ENCODE assay signal across 21 cellular contexts in the genomic region with DNA sequence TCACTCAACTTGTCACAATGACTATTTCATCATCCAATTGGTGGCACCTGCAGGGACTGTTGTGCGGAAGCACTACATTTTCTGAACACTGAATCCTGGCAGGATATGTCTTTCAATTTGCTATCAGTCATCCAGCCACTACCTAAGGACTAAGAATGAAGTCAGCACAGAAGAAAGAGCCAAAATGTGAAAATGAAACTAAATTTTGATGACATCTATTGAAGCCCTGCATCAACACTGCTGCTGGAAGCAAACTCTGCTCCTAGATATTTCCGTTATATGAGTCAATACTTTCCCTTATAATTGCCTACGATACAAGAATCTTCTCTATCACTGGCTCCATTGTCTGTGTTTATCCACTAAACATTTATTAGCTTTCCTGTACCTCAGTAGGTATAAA.
"Had no signal": no experiment of that assay in that cellular context is flagged by ENCODE, and none has a peak within 500 bp of the region (broad histone marks: within the 10 kb centered on the region; RNA-seq: fewer than 3 reads in every experiment).

No MANE protein-coding gene starts in this region.

- H3K4me2 ChIP-seq: SK-N-SH had no signal

- H3K9ac ChIP-seq: SK-N-SH had no signal

- H3K27ac ChIP-seq: HL-60, RWPE1 had no signal

- DNase-seq: KBM-7, MV-4-11, NCI-H1048, NCI-H1105, NCI-H1417, NCI-H1436 treated with DMSO at 0.1 percent for 48 hours, NCI-H1694, NCI-H187 treated with DMSO at 0.1 percent for 48 hours, NCI-H2029 treated with DMSO at 0.1 percent for 48 hours, NCI-H2171 treated with DMSO at 0.1 percent for 48 hours, NCI-H345, NCI-H446 treated with DMSO at 0.1 percent for 48 hours, NCI-H510A treated with DMSO at 0.1 percent for 48 hours, NCI-H526 treated with DMSO at 0.1 percent for 48 hours, NCI-H748 treated with DMSO at 0.1 percent for 48 hours, SHP77, SK-N-SH, SW 1271, T-cell had no signal

- H3K9me3 ChIP-seq: SK-N-SH had no signal

- ATAC-seq: T-cell had no signal
